ENCODE assay signal across 8 cellular contexts in genomic region chr1:166910396-166910994, GRCh38. TPM values are rescaled to one million over a fixed set of nuclear protein-coding genes. Genes with fewer than 3 reads are reported as not detected.
DNase-seq lines count a peak whose midpoint lies in the region; ATAC-seq, FAIRE-seq and TF ChIP-seq lines count a peak whose summit lies in the region.

No MANE protein-coding gene starts in this region.

- H3K27ac ChIP-seq in upper lobe of right lung, result no peak overlapping the region

- intact Hi-C loops in upper lobe of right lung (cut with DNase I), result no loop called here

- no peaks in the 10 kb centered on the region; the same call in 1 of the 2 replicates for H3K27me3 ChIP-seq in H7 (ENCODE audit: control insufficient read depth, insufficient read depth, low read length)
- H3K27me3 ChIP-seq in upper lobe of right lung, result no peaks in the 10 kb centered on the region

- H3K4me3 ChIP-seq in H7 (ENCODE audit: insufficient read depth, low read depth, low read length) (no peak overlapping the region), upper lobe of right lung (no peak overlapping the region)

- H3K4me1 ChIP-seq in upper lobe of right lung, result no peaks in the 10 kb centered on the region

- ATAC-seq in omental fat pad (ENCODE audit: low FRiP score) (peak; percentile 88), upper lobe of right lung (peak; percentile 98)

- no peaks in the 10 kb centered on the region for H3K9me3 ChIP-seq in upper lobe of right lung

- peak; percentile 79 for DNase-seq in H7
- peak; percentile 95 for DNase-seq in LoVo (ENCODE audit: low spot score)
- peak; percentile 83 for DNase-seq in RPMI7951 (ENCODE audit: low read depth)
- DNase-seq in activated T-helper 1 cell treated with Interleukin-2 at 50 U/mL for 16 hours (ENCODE audit: low read depth), result peak; percentile 48
- DNase-seq in fibroblast of the conjunctiva (ENCODE audit: low read depth), result peak; percentile 35
- no peak for DNase-seq in omental fat pad (ENCODE audit: low spot score)
- no peak for DNase-seq in upper lobe of right lung

- H3K36me3 ChIP-seq in H7 (replicated peaks; ENCODE audit: control insufficient read depth, insufficient read depth, low read length), result no peaks in the 10 kb centered on the region
- H3K36me3 ChIP-seq in upper lobe of right lung, result no peaks in the 10 kb centered on the region

- no peak for TF ChIP-seq CTCF in omental fat pad (IDR thresholded peaks at IDR 0.05)
- TF ChIP-seq CTCF in upper lobe of right lung (IDR thresholded peaks at IDR 0.05), result peak; percentile 73

- peak; percentile 93 for FAIRE-seq in G401.6 (lab: Jason Lieb, UNC)

RNA-seq across cellular contexts. Expression of gene TADA1, which starts 34.4 kb away (rescaled TPM):
- 30.7 and 39.4 TPM in 2 replicates for total RNA-seq in H7 (2014; rRNA removed; shearing (Covaris generic))
- 11.6 and 11.7 TPM in 2 replicates for total RNA-seq in RPMI7951 (2014; rRNA removed; shearing (Covaris generic))
- 1 to 10 TPM; 5.9 to 8.7 (median 6.8) TPM for total RNA-seq in omental fat pad
- total RNA-seq in upper lobe of right lung, result 9.5 TPM

Comparison
In these comparisons a context has a peak if more than half of its experiments do, and no peak if none do; other contexts are left out.
1. DNase-seq: peak in H7 (single experiment), LoVo (single experiment), RPMI7951 (single experiment), activated T-helper 1 cell treated with Interleukin-2 at 50 U/mL for 16 hours (single experiment) and fibroblast of the conjunctiva (single experiment); none in omental fat pad (single experiment) and upper lobe of right lung (single experiment).